Comparison of ENCODE assay signal across 9 cellular contexts in the genomic region with DNA sequence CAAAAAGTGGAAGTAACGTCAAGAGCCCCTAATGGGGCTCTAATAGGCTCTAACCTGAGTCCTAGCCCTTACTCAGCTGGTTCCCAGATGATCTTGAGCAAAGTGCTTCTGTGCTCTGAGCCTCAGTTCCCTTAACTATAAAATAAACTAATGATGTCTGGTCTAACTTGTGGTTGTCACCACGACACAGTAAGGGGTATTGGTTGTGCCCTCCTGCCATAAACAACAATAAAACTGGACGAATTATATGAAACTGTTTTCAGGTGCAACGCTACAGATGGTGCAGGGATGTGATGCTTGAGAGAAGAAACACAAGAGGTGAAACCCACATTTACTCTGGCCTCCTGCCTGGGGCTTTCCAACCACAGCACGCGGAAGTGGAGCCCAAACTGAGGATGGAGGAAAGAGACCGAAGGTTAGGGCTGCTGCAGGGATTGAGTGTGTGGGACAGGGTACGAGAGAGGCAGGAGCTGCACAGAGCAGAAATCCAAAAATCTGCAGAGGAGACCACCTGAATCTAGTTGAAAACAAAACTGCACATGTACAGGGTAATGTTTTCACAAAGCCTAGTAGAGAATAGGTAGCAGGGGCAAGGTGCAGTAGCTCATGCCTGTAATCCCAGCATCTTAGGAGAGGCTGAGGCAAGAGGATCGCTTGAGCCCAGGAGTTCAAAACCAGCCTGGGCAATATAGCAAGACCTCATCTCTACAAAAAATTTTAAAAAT. TPM values are rescaled to one million over a fixed set of nuclear protein-coding genes. Genes with fewer than 3 reads are reported as not detected.
A peak's percentile ranks its signal among the peaks of the same experiment; 100 is the strongest.
DNase-seq lines count a peak whose midpoint lies in the region; ATAC-seq and TF ChIP-seq lines count a peak whose summit lies in the region.
"Had no signal": no experiment of that assay in that cellular context is flagged by ENCODE, and none has a peak within 500 bp of the region (broad histone marks: within the 10 kb centered on the region; RNA-seq: fewer than 3 reads in every experiment).

No MANE protein-coding gene starts in this region.

- no peaks in the 10 kb centered on the region for H3K9me3 ChIP-seq in tibial nerve

- peaks cover 0 to 18% (median 4%) of the 10 kb centered on the region in 9 donors for H3K9me3 Mint-ChIP-seq in naive thymus-derived CD8-positive, alpha-beta T cell

- no peak overlapping the region for H3K27ac ChIP-seq in tibial nerve

- H3K36me3 ChIP-seq in tibial nerve, result no peaks in the 10 kb centered on the region

- TF ChIP-seq POLR2A in tibial nerve (IDR thresholded peaks at IDR 0.05), result no peak

- WGBS in tibial nerve, 2 donors, result 72 to 77% methylated on average over 9 of the region's 9 CpGs

- intact Hi-C loops in posterior cingulate gyrus (cut with DNase I), result no loop called here

- DNase-seq in RPMI8226, result peak; percentile 54
- DNase-seq in naive thymus-derived CD8-positive, alpha-beta T cell, result no peak
- DNase-seq in tibial nerve (ENCODE audit: low spot score in 2 of 2), result no peak
- DNase-seq in T1000 (lab: John Stamatoyannopoulos, UW), result no peak
- DNase-seq in D341Med (ENCODE audit: low spot score), result no peak
- DNase-seq in posterior cingulate gyrus, result no peak

- no peak for TF ChIP-seq CTCF in tibial nerve (IDR thresholded peaks at IDR 0.05)

- no peak for TF ChIP-seq EP300 in tibial nerve (IDR thresholded peaks at IDR 0.05)

- POLR2A ChIA-PET in naive thymus-derived CD8-positive, alpha-beta T cell (lab: Charles Lee), result interaction anchor here (0.5 to 0.6 kb wide), 2 partner anchors 102 to 120 kb away, joined by 3 to 4 read pairs; no protein-coding TSS in a partner anchor

- ATAC-seq in GM18867 (IDR thresholded peaks at IDR 0.05; ENCODE audit: unreplicated experiment), result peak; percentile 86
- ATAC-seq in HG02642 (IDR thresholded peaks at IDR 0.05; ENCODE audit: poor library complexity, unreplicated experiment), result peak; percentile 94
- peak; percentile 63 to 67 for ATAC-seq in naive thymus-derived CD8-positive, alpha-beta T cell

- H3K4me1 ChIP-seq in tibial nerve, result no peaks in the 10 kb centered on the region

- peak overlapping the region in 6 of 10 donors; percentile 56 to 83 (median 74) for H3K27ac Mint-ChIP-seq in naive thymus-derived CD8-positive, alpha-beta T cell

- peaks cover 0 to 3% (median 0%) of the 10 kb centered on the region in 3 donors for H3K36me3 Mint-ChIP-seq in naive thymus-derived CD8-positive, alpha-beta T cell

- peak overlapping the region in 3 of 10 donors; percentile 19 to 49 (median 46) for H3K4me3 Mint-ChIP-seq in naive thymus-derived CD8-positive, alpha-beta T cell

- no peaks in the 10 kb centered on the region for H3K27me3 Mint-ChIP-seq in naive thymus-derived CD8-positive, alpha-beta T cell

- no peaks in the 10 kb centered on the region for H3K27me3 ChIP-seq in tibial nerve

- peaks cover 7 to 31% (median 13%) of the 10 kb centered on the region in 4 donors for H3K4me1 Mint-ChIP-seq in naive thymus-derived CD8-positive, alpha-beta T cell

- no peak overlapping the region for H3K4me3 ChIP-seq in tibial nerve
- H3K4me3 ChIP-seq: lung had no signal

RNA-seq across cellular contexts. Expression of a gene that starts 45.6 kb away (rescaled TPM):
- total RNA-seq in naive thymus-derived CD8-positive, alpha-beta T cell, result not detected
- 1 to 10 TPM in 1 of 3 donors, not detected in 2; 1.0 TPM for polyA plus RNA-seq in naive thymus-derived CD8-positive, alpha-beta T cell
- total RNA-seq in tibial nerve, result not detected
